19 cellular contexts compared by ENCODE assay signal in genomic region chr17:70644093-70644492, GRCh38.
"Had no signal": no experiment of that assay in that cellular context is flagged by ENCODE, and none has a peak within 500 bp of the region (broad histone marks: within the 10 kb centered on the region; RNA-seq: fewer than 3 reads in every experiment).

No MANE protein-coding gene starts in this region.

- H3K4me3 ChIP-seq: heart left ventricle, left ventricle myocardium inferior, lower lobe of right lung, right atrium auricular region, sigmoid colon, skin epidermis, stomach, thoracic aorta, transverse colon had no signal

- H3K9me3 Mint-ChIP-seq: dendritic cell treated with granulocyte-macrophage colony-stimulating factor and Interleukin-4, amounts not matched to agents 40 ng/mL and 50 ng/mL, for 4 days; endodermal cell; natural killer cell treated with Interleukin-12 subunit alpha and Interleukin-12 subunit beta and Interleukin-15 and Interleukin-18, amount 100 ng/mL, for 72 hours had no signal

- H3K27ac Mint-ChIP-seq: dendritic cell treated with granulocyte-macrophage colony-stimulating factor and Interleukin-4, amounts not matched to agents 40 ng/mL and 50 ng/mL, for 4 days; endodermal cell; memory B cell; natural killer cell treated with Interleukin-12 subunit alpha and Interleukin-12 subunit beta and Interleukin-15 and Interleukin-18, amount 100 ng/mL, for 72 hours had no signal

- H3K36me3 ChIP-seq: heart left ventricle, left ventricle myocardium inferior, lower lobe of right lung, right atrium auricular region, sigmoid colon, stomach, thoracic aorta, transverse colon had no signal

- H3K27me3 ChIP-seq: right atrium auricular region, sigmoid colon, stomach, transverse colon had no signal

- H3K36me3 Mint-ChIP-seq: memory B cell; natural killer cell treated with Interleukin-12 subunit alpha and Interleukin-12 subunit beta and Interleukin-15 and Interleukin-18, amount 100 ng/mL, for 72 hours had no signal

- DNase-seq: endodermal cell; heart left ventricle; hippocampal formation; islet precursor cell; left ventricle myocardium inferior; lower lobe of right lung; midbrain; posterior cingulate gyrus; sigmoid colon; stimulated activated naive CD4-positive, alpha-beta T cell; stomach; substantia nigra; transverse colon had no signal

- H3K27me3 Mint-ChIP-seq: dendritic cell treated with granulocyte-macrophage colony-stimulating factor and Interleukin-4, amounts not matched to agents 40 ng/mL and 50 ng/mL, for 4 days; memory B cell; natural killer cell treated with Interleukin-12 subunit alpha and Interleukin-12 subunit beta and Interleukin-15 and Interleukin-18, amount 100 ng/mL, for 72 hours had no signal

- H3K27ac ChIP-seq: heart left ventricle, left ventricle myocardium inferior, lower lobe of right lung, right atrium auricular region, sigmoid colon, skin epidermis, stomach, thoracic aorta, transverse colon had no signal

- H3K4me3 Mint-ChIP-seq: dendritic cell treated with granulocyte-macrophage colony-stimulating factor and Interleukin-4, amounts not matched to agents 40 ng/mL and 50 ng/mL, for 4 days; endodermal cell; memory B cell; natural killer cell treated with Interleukin-12 subunit alpha and Interleukin-12 subunit beta and Interleukin-15 and Interleukin-18, amount 100 ng/mL, for 72 hours had no signal

- H3K4me1 ChIP-seq: heart left ventricle, left ventricle myocardium inferior, lower lobe of right lung, right atrium auricular region, sigmoid colon, stomach, transverse colon had no signal

- H3K4me1 Mint-ChIP-seq: endodermal cell, memory B cell had no signal

- H3K9me3 ChIP-seq: lower lobe of right lung, thoracic aorta had no signal
